In the genomic region with DNA sequence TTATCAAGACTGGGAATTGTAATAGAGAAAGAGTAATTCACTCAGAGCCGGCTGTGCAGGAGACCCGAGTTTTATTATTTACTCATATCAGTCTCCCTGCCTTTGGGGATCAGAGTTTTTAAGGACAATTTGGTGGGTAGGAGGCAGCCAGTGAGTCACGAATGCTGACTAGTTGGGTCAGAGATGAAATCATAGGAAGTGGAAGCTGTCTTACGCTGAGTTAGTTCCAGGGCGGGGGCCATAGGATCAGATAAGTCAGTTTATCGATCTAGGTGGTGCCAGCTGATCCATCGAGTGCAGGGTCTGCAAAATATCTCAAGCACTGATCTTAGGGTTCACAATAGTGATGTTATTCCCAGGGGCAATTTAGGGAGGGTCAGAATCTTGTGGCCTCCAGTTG, we compare ENCODE assay signal across 16 cellular contexts. TPM values are rescaled to one million over a fixed set of nuclear protein-coding genes. Genes with fewer than 3 reads are reported as not detected.
DNase-seq lines count a peak whose midpoint lies in the region; ATAC-seq, FAIRE-seq and TF ChIP-seq lines count a peak whose summit lies in the region.
"Had no signal": no experiment of that assay in that cellular context is flagged by ENCODE, and none has a peak within 500 bp of the region (broad histone marks: within the 10 kb centered on the region; RNA-seq: fewer than 3 reads in every experiment).

No MANE protein-coding gene starts in this region.

- H2AFZ ChIP-seq in GM23248 (peak overlapping the region; percentile 70), parathyroid adenoma (peak overlapping the region; percentile 1)

- H3K4me2 ChIP-seq in GM23248 (ENCODE audit: unreplicated experiment) (peak overlapping the region; percentile 67), parathyroid adenoma (ENCODE audit: low read length) (no peak overlapping the region)

- H3K27me3 Mint-ChIP-seq in stimulated activated naive CD8-positive, alpha-beta T cell treated with anti-CD3 and anti-CD28 coated beads, Interleukin-15, amount 100 ng/mL, for 72 hours = no peaks in the 10 kb centered on the region

- peak overlapping the region; percentile 49 for H3K4me3 ChIP-seq in GM23248
- no peak overlapping the region for H3K4me3 ChIP-seq in epithelial cell of esophagus (ENCODE audit: low read length)
- H3K4me3 ChIP-seq in parathyroid adenoma (ENCODE audit: low read depth, low read length) = no peak overlapping the region

- H3K9me2 ChIP-seq in GM23248 (ENCODE audit: insufficient read depth) = no peaks in the 10 kb centered on the region

- no peak for TF ChIP-seq CTCF in epithelial cell of esophagus (IDR thresholded peaks at IDR 0.05; ENCODE audit: insufficient read depth, low read depth, low read length, missing control alignments)
- TF ChIP-seq CTCF in parathyroid adenoma (IDR thresholded peaks at IDR 0.05) = no peak

- no peaks in the 10 kb centered on the region for H3K36me3 ChIP-seq in GM23248 (ENCODE audit: low read depth)
- H3K36me3 ChIP-seq in parathyroid adenoma (ENCODE audit: control insufficient read depth, insufficient read depth, low read length) = no peaks in the 10 kb centered on the region
- H3K36me3 ChIP-seq: WERI-Rb-1 had no signal

- H3K79me2 ChIP-seq in GM23248 (ENCODE audit: insufficient read depth) (no peaks in the 10 kb centered on the region), parathyroid adenoma (no peaks in the 10 kb centered on the region)

- H4K20me1 ChIP-seq in GM23248 (ENCODE audit: insufficient read depth) = no peaks in the 10 kb centered on the region

- 3 to 4% methylated on average over 7 of the region's 7 CpGs for WGBS in GM23248 (ENCODE audit: low coverage in 1 of 2, low lambda C conversion rate in 2 of 2, missing lambda C conversion rate in 2 of 2), 2 experiments

- H3K9me3 ChIP-seq in GM23248 (ENCODE audit: low read depth) (no peaks in the 10 kb centered on the region), parathyroid adenoma (ENCODE audit: control insufficient read depth, low read length) (no peaks in the 10 kb centered on the region)

- no peak for FAIRE-seq in RCC 7860 (lab: Jason Lieb, UNC)

- in situ Hi-C loops in GM23248 (cut with MboI) = no loop called here

- ATAC-seq in stimulated activated naive CD8-positive, alpha-beta T cell treated with anti-CD3 and anti-CD28 coated beads, Interleukin-15, amount 100 ng/mL, for 72 hours = no peak
- ATAC-seq in GM19324 (IDR thresholded peaks at IDR 0.05; ENCODE audit: low FRiP score, unreplicated experiment) = no peak

- no peak overlapping the region for H3K27ac Mint-ChIP-seq in stimulated activated naive CD8-positive, alpha-beta T cell treated with anti-CD3 and anti-CD28 coated beads, Interleukin-15, amount 100 ng/mL, for 72 hours
- H3K27ac Mint-ChIP-seq: activated T-cell treated with anti-CD3 and anti-CD28 coated beads, Interleukin-2, amount 50 U/mL, for 72 hours had no signal

- peaks cover 21% of the 10 kb centered on the region for H3F3A ChIP-seq in GM23248 (ENCODE audit: insufficient read depth)

- H3K4me1 ChIP-seq in GM23248 (ENCODE audit: insufficient read depth) (peaks cover 23% of the 10 kb centered on the region), parathyroid adenoma (no peaks in the 10 kb centered on the region)

- peak overlapping the region; percentile 49 for H3K9ac ChIP-seq in GM23248
- H3K9ac ChIP-seq in parathyroid adenoma = no peak overlapping the region

- no peaks in the 10 kb centered on the region for H3K4me1 Mint-ChIP-seq in stimulated activated naive CD8-positive, alpha-beta T cell treated with anti-CD3 and anti-CD28 coated beads, Interleukin-15, amount 100 ng/mL, for 72 hours

- H3K9me3 Mint-ChIP-seq in stimulated activated naive CD8-positive, alpha-beta T cell treated with anti-CD3 and anti-CD28 coated beads, Interleukin-15, amount 100 ng/mL, for 72 hours = no peaks in the 10 kb centered on the region

- DNase-seq in GM23248 (peak; percentile 92), RCC 7860 (ENCODE audit: low spot score) (peak; percentile 27), epithelial cell of esophagus (ENCODE audit: low read depth) (peak; percentile 86), NCI-H2029 (lab: John Stamatoyannopoulos, UW) (no peak), iPS-NIHi7 (ENCODE audit: extremely low spot score) (no peak)
- DNase-seq in stimulated activated naive CD8-positive, alpha-beta T cell treated with anti-CD3 and anti-CD28 coated beads, Interleukin-15, amount 100 ng/mL, for 72 hours = no peak
- DNase-seq: activated T-cell treated with anti-CD3 and anti-CD28 coated beads, Interleukin-2, amount 50 U/mL, for 72 hours; COR-L47; H7; KBM-7; SHP77 treated with DMSO at 0.1 percent for 48 hours; stimulated activated CD4-positive, alpha-beta T cell treated with anti-CD3 and anti-CD28 coated beads, Interleukin-12 subunit alpha, Interleukin-12 subunit beta, amount 100 ng/mL, for 4 hours had no signal

- H3K27me3 ChIP-seq in GM23248 (replicated peaks; ENCODE audit: insufficient read depth) (no peaks in the 10 kb centered on the region), parathyroid adenoma (ENCODE audit: control insufficient read depth, insufficient read depth, low read length) (no peaks in the 10 kb centered on the region)

- no peak overlapping the region for H3K4me3 Mint-ChIP-seq in stimulated activated naive CD8-positive, alpha-beta T cell treated with anti-CD3 and anti-CD28 coated beads, Interleukin-15, amount 100 ng/mL, for 72 hours
- H3K4me3 Mint-ChIP-seq: activated T-cell treated with anti-CD3 and anti-CD28 coated beads, Interleukin-2, amount 50 U/mL, for 72 hours had no signal

- H3K27ac ChIP-seq in GM23248 (peak overlapping the region; percentile 73), parathyroid adenoma (no peak overlapping the region)
- H3K27ac ChIP-seq: WERI-Rb-1 had no signal

RNA-seq across cellular contexts. Expression of a gene that starts 20.2 kb away (rescaled TPM):
- 0.22 and 0.89 TPM in 2 replicates for total RNA-seq in GM23248 (2014; rRNA removed; shearing (Covaris generic))
- 0.05 TPM in 1 of 2 replicates, not detected in the other for polyA plus RNA-seq in GM23248 (2016; fragmentation: Nextera tagmentation; extraction: Ambion mirVana)
- total RNA-seq: H7 had no signal

RNA-seq across cellular contexts. Expression of a gene that starts 50.2 kb away (rescaled TPM):
- total RNA-seq in GM23248 (2014; rRNA removed; shearing (Covaris generic)) = 17.9 and 27.2 TPM in 2 replicates
- 19.4 and 21.2 TPM in 2 replicates for polyA plus RNA-seq in GM23248 (2016; fragmentation: Nextera tagmentation; extraction: Ambion mirVana)

RNA-seq across cellular contexts. Expression of a gene that starts 50.4 kb away (rescaled TPM):
- 35.8 and 37.8 TPM in 2 replicates for total RNA-seq in GM23248 (2014; rRNA removed; shearing (Covaris generic))
- polyA plus RNA-seq in GM23248 (2016; fragmentation: Nextera tagmentation; extraction: Ambion mirVana) = 321 and 343 TPM in 2 replicates

RNA-seq across cellular contexts. Expression of a gene that starts 52.5 kb away (rescaled TPM):
- total RNA-seq in GM23248 (2014; rRNA removed; shearing (Covaris generic)) = 0.22 TPM in 1 of 2 replicates, not detected in the other
- polyA plus RNA-seq in GM23248 (2016; fragmentation: Nextera tagmentation; extraction: Ambion mirVana) = 0.08 and 0.24 TPM in 2 replicates
- total RNA-seq: H7 had no signal

RNA-seq across cellular contexts. Expression of a gene that starts 56.7 kb away (rescaled TPM):
- not detected in 2 replicates for total RNA-seq in GM23248 (2014; rRNA removed; shearing (Covaris generic))
- polyA plus RNA-seq in GM23248 (2016; fragmentation: Nextera tagmentation; extraction: Ambion mirVana) = not detected in 2 replicates
- total RNA-seq: H7 had no signal
- polyA plus RNA-seq: neural cell had no signal

Comparison
In these comparisons a context has a peak if more than half of its experiments do, and no peak if none do; other contexts are left out.
1. DNase-seq: peak in GM23248 (single experiment), RCC 7860 (single experiment) and epithelial cell of esophagus (single experiment); none in NCI-H2029 (single experiment), stimulated activated naive CD8-positive, alpha-beta T cell treated with anti-CD3 and anti-CD28 coated beads, Interleukin-15, amount 100 ng/mL, for 72 hours (0 of 2) and iPS-NIHi7 (single experiment).